8 cellular contexts compared by ENCODE assay signal in genomic region chr16:14070877-14071575, GRCh38. TPM values are rescaled to one million over a fixed set of nuclear protein-coding genes. Genes with fewer than 3 reads are reported as not detected.
A peak's percentile ranks its signal among the peaks of the same experiment; 100 is the strongest.
DNase-seq lines count a peak whose midpoint lies in the region; ATAC-seq and TF ChIP-seq lines count a peak whose summit lies in the region.

Gene MRTFB (plus strand): TSS chr16:14071319. CDS start chr16:14140607, 69,288 bp downstream.

- H3K4me3 ChIP-seq in PC-3 (ENCODE audit: low read length): peak within 1 kb of the TSS; percentile 97

- H2AFZ ChIP-seq in PC-3 (ENCODE audit: low read length): peak within 1 kb of the TSS; percentile 87

- BruUV-seq in PC-3 (replicated peaks; lab: Mats Ljungman, UMichigan): no TSS peak

- H3K9me2 ChIP-seq in PC-3 (replicated peaks; ENCODE audit: low read length): no peaks in the 10 kb centered on the region

- peaks cover 18% of the 10 kb centered on the region for H3K4me1 ChIP-seq in PC-3 (ENCODE audit: insufficient read depth, low read length)

- POLR2A ChIA-PET in PC-3 (lab: Charles Lee; ENCODE audit: unreplicated experiment): no interaction called here

- ATAC-seq in GM19463 (IDR thresholded peaks at IDR 0.05; ENCODE audit: unreplicated experiment) (peak; percentile 82), PC-3 (peak; percentile 85), esophagus mucosa (peak; percentile 81)

- peak within 1 kb of the TSS; percentile 98 for H3K4me2 ChIP-seq in PC-3 (ENCODE audit: low read length)

- no peaks in the 10 kb centered on the region for H3K36me3 ChIP-seq in PC-3 (ENCODE audit: low read depth, low read length)

- H3K9ac ChIP-seq in PC-3 (ENCODE audit: low read length): peak within 1 kb of the TSS; percentile 95

- peak; percentile 27 for DNase-seq in CMK (ENCODE audit: low read depth)
- DNase-seq in HPDE6-E6E7 (ENCODE audit: extremely low spot score): peak; percentile 91
- DNase-seq in PC-3: peak; percentile 66
- DNase-seq in activated T-cell treated with anti-CD3 and anti-CD28 coated beads, Interleukin-2, amount 50 U/mL, for 48 hours: peak; percentile 86 to 88
- DNase-seq in myocyte (ENCODE audit: low read depth): peak; percentile 73
- peak; percentile 46 to 74 for DNase-seq in stimulated activated CD8-positive, alpha-beta memory T cell treated with anti-CD3 and anti-CD28 coated beads, Interleukin-7, amount 100 ng/mL, for 4 hours (ENCODE audit: low read depth in 2 of 2)

- H3K9me3 ChIP-seq in PC-3 (ENCODE audit: low read length): no peaks in the 10 kb centered on the region

- no peaks in the 10 kb centered on the region for H4K20me1 ChIP-seq in PC-3 (ENCODE audit: low read length)

- no peaks in the 10 kb centered on the region for H3K27me3 ChIP-seq in PC-3 (ENCODE audit: low read length)

- intact Hi-C loops in PC-3 (cut with micrococcal nuclease): loop anchor here (5.0 kb wide), 2 partner anchors 54 to 149 kb away; partner anchors contain the start of gene ERCC4

- CTCF ChIA-PET in PC-3 (lab: Charles Lee): no interaction called here

- no peaks in the 10 kb centered on the region for H3F3A ChIP-seq in PC-3 (ENCODE audit: low read length, unreplicated experiment)

- peaks cover 44% of the 10 kb centered on the region for H3K79me2 ChIP-seq in PC-3 (ENCODE audit: low read length)

- peak within 1 kb of the TSS; percentile 30 for H3K27ac ChIP-seq in PC-3 (ENCODE audit: low read length)

- no peak for TF ChIP-seq CTCF in PC-3 (conservative IDR thresholded peaks at IDR 0.05; ENCODE audit: low read depth, low read length)

RNA-seq across cellular contexts. Expression of gene MRTFB, which starts in this region (rescaled TPM):
- total RNA-seq in PC-3 (2014; rRNA removed) (8.1 and 12.7 TPM in 2 replicates), esophagus mucosa (34.6 TPM), myocyte (12.3 and 13.7 TPM in 2 replicates)
- polyA plus RNA-seq in myocyte (2012): 6.4 TPM

Comparison
In these comparisons a context has a peak if more than half of its experiments do, and no peak if none do; other contexts are left out.
1. Peak in every context shown above with its lines: DNase-seq, ATAC-seq, H3K4me3 ChIP-seq and H3K27ac ChIP-seq.
2. DNase-seq: peak in every context shown above with its lines; median percentile 91 in HPDE6-E6E7; 87 in activated T-cell treated with anti-CD3 and anti-CD28 coated beads, Interleukin-2, amount 50 U/mL, for 48 hours; 73 in myocyte; 66 in PC-3; 60 in stimulated activated CD8-positive, alpha-beta memory T cell treated with anti-CD3 and anti-CD28 coated beads, Interleukin-7, amount 100 ng/mL, for 4 hours; 27 in CMK.